16 cellular contexts compared by ENCODE assay signal in genomic region chr2:102116675-102117471, GRCh38. TPM values are rescaled to one million over a fixed set of nuclear protein-coding genes. Genes with fewer than 3 reads are reported as not detected.
DNase-seq lines count a peak whose midpoint lies in the region; ATAC-seq, FAIRE-seq and TF ChIP-seq lines count a peak whose summit lies in the region.
"Had no signal": no experiment of that assay in that cellular context is flagged by ENCODE, and none has a peak within 500 bp of the region (broad histone marks: within the 10 kb centered on the region; RNA-seq: fewer than 3 reads in every experiment).

No MANE protein-coding gene starts in this region.

- no peaks in the 10 kb centered on the region for H3K9me3 Mint-ChIP-seq in activated naive CD4-positive, alpha-beta T cell treated with anti-CD3 and anti-CD28 coated beads for 36 hours
- H3K9me3 Mint-ChIP-seq in activated naive CD4-positive, alpha-beta T cell treated with anti-CD3 and anti-CD28 coated beads, Interleukin-2, amount 10 ng/mL, durations not matched to agents 7 days and 5 days, result no peaks in the 10 kb centered on the region
- H3K9me3 Mint-ChIP-seq in stimulated activated memory B cell treated with anti-CD40 and anti-IgM and Interleukin-4, amounts not matched to agents 10 μg/mL and 1 μg/mL and 100 μg/mL, for 72 hours, result peaks cover 9% of the 10 kb centered on the region
- H3K9me3 Mint-ChIP-seq in activated CD8-positive, alpha-beta T cell treated with anti-CD3 and anti-CD28 coated beads for 36 hours, result no peaks in the 10 kb centered on the region

- H3K36me3 ChIP-seq in left ventricle myocardium inferior, result no peaks in the 10 kb centered on the region
- H3K36me3 ChIP-seq: ovary had no signal

- no peak for FAIRE-seq in GM19239 (lab: Jason Lieb, UNC)
- FAIRE-seq: endometrium had no signal

- H3K27me3 ChIP-seq in left ventricle myocardium inferior (ENCODE audit: low read depth), result no peaks in the 10 kb centered on the region
- H3K27me3 ChIP-seq: ovary had no signal

- H3K4me1 ChIP-seq in left ventricle myocardium inferior, result peaks cover 18% of the 10 kb centered on the region

- peak overlapping the region; percentile 68 for H3K27ac ChIP-seq in left ventricle myocardium inferior (replicated peaks)
- H3K27ac ChIP-seq: ovary had no signal

- peaks cover 2% of the 10 kb centered on the region for H3K36me3 Mint-ChIP-seq in activated naive CD4-positive, alpha-beta T cell treated with anti-CD3 and anti-CD28 coated beads for 36 hours (ENCODE audit: low read depth)
- H3K36me3 Mint-ChIP-seq in activated naive CD4-positive, alpha-beta T cell treated with anti-CD3 and anti-CD28 coated beads, Interleukin-2, amount 10 ng/mL, durations not matched to agents 7 days and 5 days, result peaks cover 2% of the 10 kb centered on the region
- no peaks in the 10 kb centered on the region for H3K36me3 Mint-ChIP-seq in stimulated activated memory B cell treated with anti-CD40 and anti-IgM and Interleukin-4, amounts not matched to agents 10 μg/mL and 1 μg/mL and 100 μg/mL, for 72 hours
- no peaks in the 10 kb centered on the region for H3K36me3 Mint-ChIP-seq in activated CD8-positive, alpha-beta T cell treated with anti-CD3 and anti-CD28 coated beads for 36 hours (ENCODE audit: low read depth)

- H3K27ac Mint-ChIP-seq in activated naive CD4-positive, alpha-beta T cell treated with anti-CD3 and anti-CD28 coated beads for 36 hours, result peak overlapping the region; percentile 33
- H3K27ac Mint-ChIP-seq in activated naive CD4-positive, alpha-beta T cell treated with anti-CD3 and anti-CD28 coated beads, Interleukin-2, amount 10 ng/mL, durations not matched to agents 7 days and 5 days, result no peak overlapping the region
- H3K27ac Mint-ChIP-seq in stimulated activated memory B cell treated with anti-CD40 and anti-IgM and Interleukin-4, amounts not matched to agents 10 μg/mL and 1 μg/mL and 100 μg/mL, for 72 hours, result no peak overlapping the region
- H3K27ac Mint-ChIP-seq in activated CD8-positive, alpha-beta T cell treated with anti-CD3 and anti-CD28 coated beads for 36 hours, result no peak overlapping the region

- H3K4me1 Mint-ChIP-seq in activated naive CD4-positive, alpha-beta T cell treated with anti-CD3 and anti-CD28 coated beads for 36 hours (ENCODE audit: low read depth), result peaks cover 50% of the 10 kb centered on the region
- peaks cover 14% of the 10 kb centered on the region for H3K4me1 Mint-ChIP-seq in activated naive CD4-positive, alpha-beta T cell treated with anti-CD3 and anti-CD28 coated beads, Interleukin-2, amount 10 ng/mL, durations not matched to agents 7 days and 5 days
- peaks cover 6% of the 10 kb centered on the region for H3K4me1 Mint-ChIP-seq in stimulated activated memory B cell treated with anti-CD40 and anti-IgM and Interleukin-4, amounts not matched to agents 10 μg/mL and 1 μg/mL and 100 μg/mL, for 72 hours
- H3K4me1 Mint-ChIP-seq in activated CD8-positive, alpha-beta T cell treated with anti-CD3 and anti-CD28 coated beads for 36 hours (ENCODE audit: low read depth), result peaks cover 34% of the 10 kb centered on the region

- H3K9me3 ChIP-seq in left ventricle myocardium inferior (replicated peaks), result no peaks in the 10 kb centered on the region
- H3K9me3 ChIP-seq: ovary had no signal

- TF ChIP-seq CTCF in left ventricle myocardium inferior (IDR thresholded peaks at IDR 0.05; ENCODE audit: borderline replicate concordance), result no peak
- TF ChIP-seq CTCF in activated CD8-positive, alpha-beta T cell treated with anti-CD3 and anti-CD28 coated beads for 36 hours (IDR thresholded peaks at IDR 0.05), result no peak

- peaks cover 2% of the 10 kb centered on the region for H3K27me3 Mint-ChIP-seq in activated naive CD4-positive, alpha-beta T cell treated with anti-CD3 and anti-CD28 coated beads for 36 hours (ENCODE audit: low read depth)
- H3K27me3 Mint-ChIP-seq in activated naive CD4-positive, alpha-beta T cell treated with anti-CD3 and anti-CD28 coated beads, Interleukin-2, amount 10 ng/mL, durations not matched to agents 7 days and 5 days, result peaks cover 5% of the 10 kb centered on the region
- H3K27me3 Mint-ChIP-seq in stimulated activated memory B cell treated with anti-CD40 and anti-IgM and Interleukin-4, amounts not matched to agents 10 μg/mL and 1 μg/mL and 100 μg/mL, for 72 hours, result peaks cover 42% of the 10 kb centered on the region
- peaks cover 1% of the 10 kb centered on the region for H3K27me3 Mint-ChIP-seq in activated CD8-positive, alpha-beta T cell treated with anti-CD3 and anti-CD28 coated beads for 36 hours

- CTCF ChIA-PET in activated naive CD4-positive, alpha-beta T cell treated with anti-CD3 and anti-CD28 coated beads for 36 hours (lab: Charles Lee), result interaction anchor here (1.1 kb wide), 1 partner anchor 25 kb away, joined by 3 read pairs; no protein-coding TSS in a partner anchor
- CTCF ChIA-PET in activated naive CD4-positive, alpha-beta T cell treated with anti-CD3 and anti-CD28 coated beads, Interleukin-2, amount 10 ng/mL, durations not matched to agents 7 days and 5 days (lab: Charles Lee), result no interaction called here
- CTCF ChIA-PET in activated CD8-positive, alpha-beta T cell treated with anti-CD3 and anti-CD28 coated beads for 36 hours (lab: Charles Lee), result interaction anchor here (1.1 to 3.8 kb wide), 4 partner anchors 96 to 327 kb away, joined by 3 to 17 read pairs (median 11); no protein-coding TSS in a partner anchor

- intact Hi-C loops in activated naive CD4-positive, alpha-beta T cell treated with anti-CD3 and anti-CD28 coated beads for 36 hours (cut with micrococcal nuclease), result no loop called here
- intact Hi-C loops in left ventricle myocardium inferior (cut with micrococcal nuclease), result no loop called here
- intact Hi-C loops in activated CD8-positive, alpha-beta T cell treated with anti-CD3 and anti-CD28 coated beads for 36 hours (cut with micrococcal nuclease), result no loop called here

- H3K4me3 Mint-ChIP-seq in activated naive CD4-positive, alpha-beta T cell treated with anti-CD3 and anti-CD28 coated beads for 36 hours, result no peak overlapping the region
- H3K4me3 Mint-ChIP-seq in activated naive CD4-positive, alpha-beta T cell treated with anti-CD3 and anti-CD28 coated beads, Interleukin-2, amount 10 ng/mL, durations not matched to agents 7 days and 5 days, result no peak overlapping the region
- no peak overlapping the region for H3K4me3 Mint-ChIP-seq in stimulated activated memory B cell treated with anti-CD40 and anti-IgM and Interleukin-4, amounts not matched to agents 10 μg/mL and 1 μg/mL and 100 μg/mL, for 72 hours
- no peak overlapping the region for H3K4me3 Mint-ChIP-seq in activated CD8-positive, alpha-beta T cell treated with anti-CD3 and anti-CD28 coated beads for 36 hours

- no peak overlapping the region for H3K4me3 ChIP-seq in left ventricle myocardium inferior
- H3K4me3 ChIP-seq: ovary had no signal

- no peak for DNase-seq in activated naive CD4-positive, alpha-beta T cell treated with anti-CD3 and anti-CD28 coated beads for 36 hours
- DNase-seq in activated naive CD4-positive, alpha-beta T cell treated with anti-CD3 and anti-CD28 coated beads, Interleukin-2, amount 10 ng/mL, durations not matched to agents 7 days and 5 days, result no peak
- peak; percentile 85 for DNase-seq in RPMI7951 (ENCODE audit: low read depth)
- no peak for DNase-seq in left ventricle myocardium inferior
- no peak for DNase-seq in NOMO-1 treated with DMSO at 0.1 percent for 48 hours (lab: John Stamatoyannopoulos, UW; ENCODE audit: unreplicated experiment)
- DNase-seq in GM19239 (ENCODE audit: insufficient read length, low spot score), result no peak
- DNase-seq in activated CD8-positive, alpha-beta T cell treated with anti-CD3 and anti-CD28 coated beads for 36 hours, result no peak
- DNase-seq: Calu3, cerebellar nuclear complex, MM.1S, NCI-H2029 treated with DMSO at 0.1 percent for 48 hours, NCI-H526, ovary, PC-3 had no signal

- POLR2A ChIA-PET in activated CD8-positive, alpha-beta T cell treated with anti-CD3 and anti-CD28 coated beads for 36 hours (lab: Charles Lee), result no interaction called here

- ATAC-seq in stimulated activated memory B cell treated with anti-CD40 and anti-IgM and Interleukin-4, amounts not matched to agents 10 μg/mL and 1 μg/mL and 100 μg/mL, for 72 hours, result peak; percentile 29
- no peak for ATAC-seq in activated CD8-positive, alpha-beta T cell treated with anti-CD3 and anti-CD28 coated beads for 36 hours
- ATAC-seq: PC-3 had no signal

RNA-seq across cellular contexts. Expression of gene IL1R1, which starts 25.7 kb away (rescaled TPM):
- 1 to 10 TPM; 5.7 to 6.7 TPM for total RNA-seq in activated naive CD4-positive, alpha-beta T cell treated with anti-CD3 and anti-CD28 coated beads for 36 hours
- 19.7 and 27.2 TPM in 2 replicates for total RNA-seq in RPMI7951 (2014; rRNA removed; shearing (Covaris generic))
- 22.6 TPM for total RNA-seq in left ventricle myocardium inferior
- total RNA-seq in activated CD8-positive, alpha-beta T cell treated with anti-CD3 and anti-CD28 coated beads for 36 hours, result under 1 TPM; 0.63 to 0.68 TPM
